8 cellular contexts compared by ENCODE assay signal in genomic region chr2:58449286-58450010, GRCh38.
A peak's percentile ranks its signal among the peaks of the same experiment; 100 is the strongest.
DNase-seq lines count a peak whose midpoint lies in the region; ATAC-seq and TF ChIP-seq lines count a peak whose summit lies in the region.

No MANE protein-coding gene starts in this region.

- POLR2A ChIA-PET in WTC11 (lab: Charles Lee) = no interaction called here

- no peak overlapping the region for H3K4me3 Mint-ChIP-seq in WTC11
- H3K4me3 Mint-ChIP-seq in activated T-helper 2 cell treated with anti-CD3 and anti-CD28 coated beads, Interferon-gamma antibody, Interleukin-2, Interleukin-4, amounts not matched to agents 10 μg/mL and 5 μg/mL and 100 μg/mL, durations not matched to agents 14 hours and 24 hours and 36 hours (ENCODE audit: low read depth) = no peak overlapping the region

- no peaks in the 10 kb centered on the region for H3K36me3 Mint-ChIP-seq in WTC11
- no peaks in the 10 kb centered on the region for H3K36me3 Mint-ChIP-seq in activated T-helper 2 cell treated with anti-CD3 and anti-CD28 coated beads, Interferon-gamma antibody, Interleukin-2, Interleukin-4, amounts not matched to agents 10 μg/mL and 5 μg/mL and 100 μg/mL, durations not matched to agents 14 hours and 24 hours and 36 hours (ENCODE audit: low read depth)

- DNase-seq in Daoy (ENCODE audit: low read depth) = peak; percentile 10
- DNase-seq in WTC11 (ENCODE audit: low spot score) = no peak
- DNase-seq in T-helper 9 cell = no peak
- no peak for DNase-seq in activated T-helper 2 cell treated with anti-CD3 and anti-CD28 coated beads, Interferon-gamma antibody, Interleukin-2, Interleukin-4, amounts not matched to agents 10 μg/mL and 5 μg/mL and 100 μg/mL, durations not matched to agents 14 hours and 24 hours and 36 hours (ENCODE audit: low spot score)
- no peak for DNase-seq in DMS153 treated with DMSO at 0.1 percent for 48 hours (lab: John Stamatoyannopoulos, UW; ENCODE audit: unreplicated experiment)
- no peak for DNase-seq in ureter (ENCODE audit: low spot score)

- peak overlapping the region; percentile 71 for H3K27ac Mint-ChIP-seq in WTC11
- H3K27ac Mint-ChIP-seq in activated T-helper 2 cell treated with anti-CD3 and anti-CD28 coated beads, Interferon-gamma antibody, Interleukin-2, Interleukin-4, amounts not matched to agents 10 μg/mL and 5 μg/mL and 100 μg/mL, durations not matched to agents 14 hours and 24 hours and 36 hours = no peak overlapping the region

- no peak for TF ChIP-seq CTCF in WTC11 (IDR thresholded peaks at IDR 0.05)

- intact Hi-C loops in activated T-helper 2 cell treated with anti-CD3 and anti-CD28 coated beads, Interferon-gamma antibody, Interleukin-2, Interleukin-4, amounts not matched to agents 10 μg/mL and 5 μg/mL and 100 μg/mL, durations not matched to agents 14 hours and 24 hours and 36 hours (cut with micrococcal nuclease) = loop anchor here (2.0 kb wide), 1 partner anchor 689 kb away; no protein-coding TSS in a partner anchor

- H3K9me3 Mint-ChIP-seq in WTC11 = peaks cover 4% of the 10 kb centered on the region; the same call in 1 of the 2 replicates
- H3K9me3 Mint-ChIP-seq in activated T-helper 2 cell treated with anti-CD3 and anti-CD28 coated beads, Interferon-gamma antibody, Interleukin-2, Interleukin-4, amounts not matched to agents 10 μg/mL and 5 μg/mL and 100 μg/mL, durations not matched to agents 14 hours and 24 hours and 36 hours = no peaks in the 10 kb centered on the region

- ATAC-seq in GM21381 (IDR thresholded peaks at IDR 0.05; ENCODE audit: unreplicated experiment) (peak; percentile 78), HG03439 (IDR thresholded peaks at IDR 0.05; ENCODE audit: unreplicated experiment) (peak; percentile 81), WTC11 (peak; percentile 15; the same call in 1 of the 2 replicates)

- CTCF ChIA-PET in WTC11 (lab: Charles Lee) = interaction anchor here (0.6 to 4.3 kb wide), 19 partner anchors 14 to 690 kb away, joined by 3 to 58 read pairs (median 4); no protein-coding TSS in a partner anchor

- H3K4me1 Mint-ChIP-seq in WTC11 = peaks cover 33% of the 10 kb centered on the region
- H3K4me1 Mint-ChIP-seq in activated T-helper 2 cell treated with anti-CD3 and anti-CD28 coated beads, Interferon-gamma antibody, Interleukin-2, Interleukin-4, amounts not matched to agents 10 μg/mL and 5 μg/mL and 100 μg/mL, durations not matched to agents 14 hours and 24 hours and 36 hours (ENCODE audit: low read depth) = no peaks in the 10 kb centered on the region

- H3K27me3 Mint-ChIP-seq in WTC11 (ENCODE audit: low read depth) = no peaks in the 10 kb centered on the region
- peaks cover 3% of the 10 kb centered on the region for H3K27me3 Mint-ChIP-seq in activated T-helper 2 cell treated with anti-CD3 and anti-CD28 coated beads, Interferon-gamma antibody, Interleukin-2, Interleukin-4, amounts not matched to agents 10 μg/mL and 5 μg/mL and 100 μg/mL, durations not matched to agents 14 hours and 24 hours and 36 hours (ENCODE audit: low read depth)

TF ChIP-seq in WTC11, 78 proteins besides CTCF, POLR2A, EP300 and RAD21:
- TF ChIP-seq SMAD3 (CRISPR knock-in tag; IDR thresholded peaks at IDR 0.05; ENCODE audit: borderline replicate concordance) (no peak), EMX1 (CRISPR knock-in tag; IDR thresholded peaks at IDR 0.05) (no peak), FOXK1 (CRISPR knock-in tag; IDR thresholded peaks at IDR 0.05) (no peak), ZNF416 (CRISPR knock-in tag; IDR thresholded peaks at IDR 0.05) (no peak), ZNF219 (CRISPR knock-in tag; IDR thresholded peaks at IDR 0.05; ENCODE audit: borderline replicate concordance) (no peak), JAZF1 (CRISPR knock-in tag; IDR thresholded peaks at IDR 0.05) (no peak), TCF7 (CRISPR knock-in tag; IDR thresholded peaks at IDR 0.05; ENCODE audit: low read depth) (no peak), ZNF396 (CRISPR knock-in tag; IDR thresholded peaks at IDR 0.05; ENCODE audit: borderline replicate concordance) (no peak), E2F5 (CRISPR knock-in tag; IDR thresholded peaks at IDR 0.05) (no peak), MLX (CRISPR knock-in tag; IDR thresholded peaks at IDR 0.05) (no peak), TP53 (CRISPR knock-in tag; IDR thresholded peaks at IDR 0.05) (no peak), ZNF532 (CRISPR knock-in tag; IDR thresholded peaks at IDR 0.05; ENCODE audit: borderline replicate concordance) (no peak), ZNF512 (CRISPR knock-in tag; IDR thresholded peaks at IDR 0.05; ENCODE audit: borderline replicate concordance) (no peak), ZBTB43 (CRISPR knock-in tag; IDR thresholded peaks at IDR 0.05) (no peak)
TF ChIP-seq in WTC11: peak in this region for 0.

Comparison
In these comparisons a context has a peak if more than half of its experiments do, and no peak if none do; other contexts are left out.
1. ATAC-seq: peak in every context shown above with its lines; median percentile 81 in HG03439; 78 in GM21381; 15 in WTC11.